13 cellular contexts compared by ENCODE assay signal in the genomic region with DNA sequence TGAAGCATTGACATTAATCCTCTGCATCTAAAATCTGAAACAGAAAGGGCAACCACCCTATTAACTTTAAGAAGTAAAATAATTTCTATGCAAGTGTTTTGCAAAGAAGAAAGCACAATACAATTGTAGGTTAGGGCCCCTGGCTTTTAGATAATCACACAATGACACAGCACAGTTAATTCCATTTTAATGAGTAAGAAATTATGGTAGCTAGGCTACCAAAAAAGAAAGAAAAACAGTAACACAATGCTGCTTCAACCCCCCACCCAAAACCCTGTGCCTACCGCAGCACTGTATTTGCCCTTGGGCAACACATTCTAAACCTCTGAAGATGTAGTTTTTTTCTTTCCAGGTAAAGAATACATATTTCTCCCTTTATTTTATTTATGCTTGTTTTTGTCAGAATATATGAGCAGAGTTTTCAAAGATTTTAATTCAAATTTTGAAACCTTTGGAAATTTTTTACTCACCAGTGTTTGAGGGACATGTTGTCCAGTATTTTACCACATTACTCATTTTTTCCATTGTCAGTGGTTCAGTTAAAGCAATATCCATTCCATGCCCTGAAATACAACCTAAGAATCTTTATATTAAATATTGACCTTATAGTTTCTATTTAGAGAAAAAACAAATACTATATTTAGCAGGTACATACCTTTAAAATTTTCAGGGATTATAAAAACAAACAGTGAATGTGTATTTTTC. TPM values are rescaled to one million over a fixed set of nuclear protein-coding genes. Genes with fewer than 3 reads are reported as not detected.
DNase-seq lines count a peak whose midpoint lies in the region; ATAC-seq lines count a peak whose summit lies in the region.
"Had no signal": no experiment of that assay in that cellular context is flagged by ENCODE, and none has a peak within 500 bp of the region (broad histone marks: within the 10 kb centered on the region; RNA-seq: fewer than 3 reads in every experiment).

No MANE protein-coding gene starts in this region.

- no peak for ATAC-seq in HG03520 (IDR thresholded peaks at IDR 0.05; ENCODE audit: unreplicated experiment)
- no peak for ATAC-seq in Right ventricle myocardium inferior
- ATAC-seq: activated CD4-positive, CD25-positive, alpha-beta regulatory T cell treated with anti-CD3 and anti-CD28 coated beads, Interleukin-2, amount 50 U/mL, for 24 hours had no signal

- intact Hi-C loops in Right ventricle myocardium inferior (cut with DNase I): no loop called here

- peak; percentile 4 for DNase-seq in A172 (ENCODE audit: low spot score)
- DNase-seq in LHCN-M2 (ENCODE audit: low read depth): peak; percentile 81
- peak; percentile 23 for DNase-seq in T1000 (lab: John Stamatoyannopoulos, UW)
- peak; percentile 43 for DNase-seq in fibroblast of the conjunctiva (ENCODE audit: low read depth)
- DNase-seq in NCI-H2196 (lab: John Stamatoyannopoulos, UW; ENCODE audit: unreplicated experiment): no peak
- DNase-seq in mucosa of gallbladder (ENCODE audit: low spot score): no peak
- no peak for DNase-seq in Right ventricle myocardium inferior (ENCODE audit: missing footprints)
- DNase-seq: amygdala, MV-4-11, transverse colon had no signal

RNA-seq across cellular contexts. Expression of gene SOHLH2, which starts 21.1 kb away (rescaled TPM):
- 1.1 and 3.4 TPM in 2 replicates for total RNA-seq in A172 (2014; rRNA removed; shearing (Covaris generic))
- total RNA-seq in LHCN-M2 (2014; rRNA removed): 2.8 and 5.9 TPM in 2 replicates
- polyA plus RNA-seq in LHCN-M2 (2012): 1.2 TPM
- 0.52 TPM for total RNA-seq in mucosa of gallbladder
- not detected for total RNA-seq in Right ventricle myocardium inferior
- polyA plus RNA-seq: hepatocyte had no signal

Comparison
In these comparisons a context has a peak if more than half of its experiments do, and no peak if none do; other contexts are left out.
1. DNase-seq: peak in A172 (single experiment), LHCN-M2 (single experiment), T1000 (single experiment) and fibroblast of the conjunctiva (single experiment); none in NCI-H2196 (single experiment), mucosa of gallbladder (single experiment) and Right ventricle myocardium inferior (single experiment).